In genomic region chr22:39955675-39956074, GRCh38 we compare ENCODE assay signal across 32 cellular contexts. TPM values are rescaled to one million over a fixed set of nuclear protein-coding genes. Genes with fewer than 3 reads are reported as not detected.
A peak's percentile ranks its signal among the peaks of the same experiment; 100 is the strongest.
DNase-seq lines count a peak whose midpoint lies in the region; ATAC-seq and TF ChIP-seq lines count a peak whose summit lies in the region.
"Had no signal": no experiment of that assay in that cellular context is flagged by ENCODE, and none has a peak within 500 bp of the region (broad histone marks: within the 10 kb centered on the region; RNA-seq: fewer than 3 reads in every experiment).

No MANE protein-coding gene starts in this region.

- H4K20me1 ChIP-seq in DND-41 (ENCODE audit: insufficient read depth, low read length), result no peaks in the 10 kb centered on the region

- H2AFZ ChIP-seq in DND-41 (ENCODE audit: low read depth, low read length), result no peak overlapping the region

- no peak for DNase-seq in CD4-positive, CD25-positive, alpha-beta regulatory T cell
- DNase-seq in DND-41 (no peak), NCI-H187 (lab: John Stamatoyannopoulos, UW) (no peak), KBM-7 (no peak), GM19240 (ENCODE audit: insufficient read length, low spot score) (no peak)
- DNase-seq in activated naive CD8-positive, alpha-beta T cell treated with anti-CD3 and anti-CD28 coated beads, Interleukin-2, amount 10 ng/mL, durations not matched to agents 7 days and 5 days, result no peak
- DNase-seq in naive thymus-derived CD4-positive, alpha-beta T cell, result no peak
- no peak for DNase-seq in stimulated activated CD4-positive, alpha-beta T cell treated with anti-CD3 and anti-CD28 coated beads, Interleukin-1b, Interleukin-23, amount 100 ng/mL, for 48 hours
- DNase-seq: activated CD4-positive, alpha-beta T cell treated with anti-CD3 and anti-CD28 coated beads for 4 hours; EL; hypothalamus; left lung; mesendoderm; naive B cell; NCI-H1048; NCI-H1694 treated with DMSO at 0.1 percent for 48 hours; NCI-H524 treated with DMSO at 0.1 percent for 48 hours; NK-92 treated with Interleukin-12 subunit alpha and Interleukin-12 subunit beta, amount 100 ng/mL, for 24 hours; PC-3; SK-N-SH; small intestine; stimulated activated CD4-positive, alpha-beta T cell treated with anti-CD3 and anti-CD28 coated beads, Interleukin-2, amount 100 ng/mL, for 24 hours; T-helper 17 cell had no signal

- peak overlapping the region in 3 of 4 donors; percentile 29 to 51 (median 33) for H3K4me3 Mint-ChIP-seq in CD4-positive, CD25-positive, alpha-beta regulatory T cell
- H3K4me3 Mint-ChIP-seq in activated naive CD8-positive, alpha-beta T cell treated with anti-CD3 and anti-CD28 coated beads, Interleukin-2, amount 10 ng/mL, durations not matched to agents 7 days and 5 days, result peak overlapping the region; percentile 14
- peak overlapping the region in 6 of 10 donors; percentile 6 to 80 (median 34) for H3K4me3 Mint-ChIP-seq in naive thymus-derived CD4-positive, alpha-beta T cell
- H3K4me3 Mint-ChIP-seq: activated T-helper 1 cell treated with anti-CD3 and anti-CD28 coated beads, Interleukin-12 subunit alpha, Interleukin-12 subunit beta, Interleukin-2, Interleukin-4 antibody, amounts not matched to agents 30 ng/mL and 10 ng/mL and 1 ng/mL, durations not matched to agents 14 hours and 24 hours and 36 hours; brain; T-helper 17 cell had no signal

- H3K79me2 ChIP-seq in DND-41 (ENCODE audit: insufficient read depth, low read length), result peaks cover 21% of the 10 kb centered on the region

- H3K9ac ChIP-seq in DND-41 (ENCODE audit: low read depth, low read length), result no peak overlapping the region; the same call in 1 of the 2 replicates
- H3K9ac ChIP-seq: BLaER1 treated with 17β-estradiol and CSF1 and Interleukin-3, amounts not matched to agents 10 nM and 100 nM; SK-N-SH had no signal

- ATAC-seq in CD4-positive, CD25-positive, alpha-beta regulatory T cell (ENCODE audit: low read depth in 2 of 2), result no peak
- no peak for ATAC-seq in DND-41 (ENCODE audit: insufficient read depth, low read depth)
- no peak for ATAC-seq in activated naive CD8-positive, alpha-beta T cell treated with anti-CD3 and anti-CD28 coated beads, Interleukin-2, amount 10 ng/mL, durations not matched to agents 7 days and 5 days (ENCODE audit: low read depth)
- no peak for ATAC-seq in naive thymus-derived CD4-positive, alpha-beta T cell
- ATAC-seq: left lung, PC-3, T-helper 17 cell had no signal

- H3K27me3 Mint-ChIP-seq in CD4-positive, CD25-positive, alpha-beta regulatory T cell, result no peaks in the 10 kb centered on the region
- no peaks in the 10 kb centered on the region for H3K27me3 Mint-ChIP-seq in activated naive CD8-positive, alpha-beta T cell treated with anti-CD3 and anti-CD28 coated beads, Interleukin-2, amount 10 ng/mL, durations not matched to agents 7 days and 5 days
- H3K27me3 Mint-ChIP-seq in naive thymus-derived CD4-positive, alpha-beta T cell, result no peaks in the 10 kb centered on the region
- H3K27me3 Mint-ChIP-seq: T-helper 17 cell had no signal

- H3K27me3 ChIP-seq in CD4-positive, CD25-positive, alpha-beta regulatory T cell (ENCODE audit: control insufficient read depth, insufficient read depth, low read length), result no peaks in the 10 kb centered on the region
- H3K27me3 ChIP-seq in DND-41 (ENCODE audit: insufficient read depth, low read length, poor library complexity), result no peaks in the 10 kb centered on the region
- H3K27me3 ChIP-seq in naive thymus-derived CD4-positive, alpha-beta T cell (ENCODE audit: control insufficient read depth in 2 of 2, insufficient read depth in 2 of 2, low read length in 2 of 2), result no peaks in the 10 kb centered on the region

- H3K4me1 ChIP-seq in CD4-positive, CD25-positive, alpha-beta regulatory T cell (ENCODE audit: control insufficient read depth, insufficient read depth, low read length, poor library complexity, severe bottlenecking), result peaks cover 74% of the 10 kb centered on the region
- H3K4me1 ChIP-seq in DND-41 (ENCODE audit: insufficient read depth, low read length), result peaks cover 56% of the 10 kb centered on the region
- peaks cover 59 to 83% of the 10 kb centered on the region in 2 donors for H3K4me1 ChIP-seq in naive thymus-derived CD4-positive, alpha-beta T cell (ENCODE audit: control insufficient read depth in 2 of 2, insufficient read depth in 2 of 2, low read length in 2 of 2)

- no peak overlapping the region for H3K4me3 ChIP-seq in CD4-positive, CD25-positive, alpha-beta regulatory T cell (ENCODE audit: low read depth, low read length)
- no peak overlapping the region for H3K4me3 ChIP-seq in DND-41 (ENCODE audit: low read depth in 1 of 2, low read length in 2 of 2)
- H3K4me3 ChIP-seq in naive thymus-derived CD4-positive, alpha-beta T cell (ENCODE audit: low read length), result no peak overlapping the region
- H3K4me3 ChIP-seq: BLaER1 treated with 17β-estradiol and CSF1 and Interleukin-3, amounts not matched to agents 10 nM and 100 nM; left lung had no signal

- peaks cover 50% of the 10 kb centered on the region for H3K36me3 ChIP-seq in CD4-positive, CD25-positive, alpha-beta regulatory T cell (ENCODE audit: control insufficient read depth, insufficient read depth, low read length)
- peaks cover 69% of the 10 kb centered on the region for H3K36me3 ChIP-seq in DND-41 (ENCODE audit: insufficient read depth, low read length)
- H3K36me3 ChIP-seq in naive thymus-derived CD4-positive, alpha-beta T cell (ENCODE audit: control insufficient read depth in 2 of 3, insufficient read depth in 3 of 3, low read length in 3 of 3), result peaks cover 16 to 55% (median 20%) of the 10 kb centered on the region in 3 experiments
- H3K36me3 ChIP-seq: BLaER1 treated with 17β-estradiol and CSF1 and Interleukin-3, amounts not matched to agents 10 nM and 100 nM; left lung had no signal

- TF ChIP-seq CTCF in DND-41 (IDR thresholded peaks at IDR 0.05; ENCODE audit: borderline replicate concordance, extremely low read depth, low read length, poor library complexity, severe bottlenecking), result no peak

- no peak overlapping the region for H3K4me2 ChIP-seq in DND-41 (ENCODE audit: insufficient read depth, low read length)
- H3K4me2 ChIP-seq: SK-N-SH had no signal

- H3K9me3 ChIP-seq in CD4-positive, CD25-positive, alpha-beta regulatory T cell (ENCODE audit: control insufficient read depth in 2 of 2, low read length in 2 of 2), result no peaks in the 10 kb centered on the region
- no peaks in the 10 kb centered on the region for H3K9me3 ChIP-seq in DND-41 (ENCODE audit: insufficient read depth, low read length, severe bottlenecking)
- no peaks in the 10 kb centered on the region for H3K9me3 ChIP-seq in naive thymus-derived CD4-positive, alpha-beta T cell (ENCODE audit: control insufficient read depth in 2 of 3, low read length in 3 of 3)
- H3K9me3 ChIP-seq: BLaER1 treated with 17β-estradiol and CSF1 and Interleukin-3, amounts not matched to agents 10 nM and 100 nM; left lung; SK-N-SH had no signal

- peaks cover 0 to 1% (median 0%) of the 10 kb centered on the region in 7 donors for H3K9me3 Mint-ChIP-seq in CD4-positive, CD25-positive, alpha-beta regulatory T cell
- H3K9me3 Mint-ChIP-seq in activated naive CD8-positive, alpha-beta T cell treated with anti-CD3 and anti-CD28 coated beads, Interleukin-2, amount 10 ng/mL, durations not matched to agents 7 days and 5 days, result no peaks in the 10 kb centered on the region
- H3K9me3 Mint-ChIP-seq in naive thymus-derived CD4-positive, alpha-beta T cell, result no peaks in the 10 kb centered on the region
- H3K9me3 Mint-ChIP-seq: activated T-helper 1 cell treated with anti-CD3 and anti-CD28 coated beads, Interleukin-12 subunit alpha, Interleukin-12 subunit beta, Interleukin-2, Interleukin-4 antibody, amounts not matched to agents 30 ng/mL and 10 ng/mL and 1 ng/mL, durations not matched to agents 14 hours and 24 hours and 36 hours; naive B cell had no signal

- peaks cover 71% of the 10 kb centered on the region for H3K36me3 Mint-ChIP-seq in CD4-positive, CD25-positive, alpha-beta regulatory T cell
- H3K36me3 Mint-ChIP-seq in activated naive CD8-positive, alpha-beta T cell treated with anti-CD3 and anti-CD28 coated beads, Interleukin-2, amount 10 ng/mL, durations not matched to agents 7 days and 5 days, result peaks cover 77% of the 10 kb centered on the region
- H3K36me3 Mint-ChIP-seq in naive thymus-derived CD4-positive, alpha-beta T cell, result peaks cover 37 to 70% (median 52%) of the 10 kb centered on the region in 5 donors
- H3K36me3 Mint-ChIP-seq: brain had no signal

- H3K27ac Mint-ChIP-seq in CD4-positive, CD25-positive, alpha-beta regulatory T cell, result peak overlapping the region; percentile 73 to 82 (median 74)
- H3K27ac Mint-ChIP-seq in activated naive CD8-positive, alpha-beta T cell treated with anti-CD3 and anti-CD28 coated beads, Interleukin-2, amount 10 ng/mL, durations not matched to agents 7 days and 5 days, result no peak overlapping the region
- peak overlapping the region in 7 of 9 donors; percentile 21 to 98 (median 88) for H3K27ac Mint-ChIP-seq in naive thymus-derived CD4-positive, alpha-beta T cell
- H3K27ac Mint-ChIP-seq: activated T-helper 1 cell treated with anti-CD3 and anti-CD28 coated beads, Interleukin-12 subunit alpha, Interleukin-12 subunit beta, Interleukin-2, Interleukin-4 antibody, amounts not matched to agents 30 ng/mL and 10 ng/mL and 1 ng/mL, durations not matched to agents 14 hours and 24 hours and 36 hours; T-helper 17 cell had no signal

- intact Hi-C loops in naive thymus-derived CD4-positive, alpha-beta T cell (cut with micrococcal nuclease), result no loop called here

- H3K27ac ChIP-seq in CD4-positive, CD25-positive, alpha-beta regulatory T cell (ENCODE audit: insufficient read depth, low read length, poor library complexity, severe bottlenecking), result peak overlapping the region; percentile 17
- H3K27ac ChIP-seq in DND-41 (ENCODE audit: low read length), result peak overlapping the region; percentile 51
- peak overlapping the region; percentile 17 for H3K27ac ChIP-seq in naive thymus-derived CD4-positive, alpha-beta T cell (ENCODE audit: low read depth, low read length)
- H3K27ac ChIP-seq: BLaER1 treated with 17β-estradiol and CSF1 and Interleukin-3, amounts not matched to agents 10 nM and 100 nM; left lung had no signal

- POLR2A ChIA-PET in activated naive CD8-positive, alpha-beta T cell treated with anti-CD3 and anti-CD28 coated beads, Interleukin-2, amount 10 ng/mL, durations not matched to agents 7 days and 5 days (lab: Charles Lee), result interaction anchor here (0.7 to 0.8 kb wide), 2 partner anchors 12 to 636 kb away, joined by 3 read pairs; partner anchors contain the start of gene RPL3
- POLR2A ChIA-PET in naive thymus-derived CD4-positive, alpha-beta T cell (lab: Charles Lee), result interaction anchor here (0.6 kb wide), 1 partner anchor 179 kb away, joined by 3 read pairs; no protein-coding TSS in a partner anchor

- in situ Hi-C loops in KBM-7 (cut with MboI; ENCODE audit: low pct_unique_long_range_greater_than_20kb, low sequenced_read_pairs), result no loop called here

- peaks cover 28 to 90% (median 70%) of the 10 kb centered on the region in 4 donors for H3K4me1 Mint-ChIP-seq in CD4-positive, CD25-positive, alpha-beta regulatory T cell
- H3K4me1 Mint-ChIP-seq in activated naive CD8-positive, alpha-beta T cell treated with anti-CD3 and anti-CD28 coated beads, Interleukin-2, amount 10 ng/mL, durations not matched to agents 7 days and 5 days, result peaks cover 89% of the 10 kb centered on the region
- peaks cover 68 to 97% (median 89%) of the 10 kb centered on the region in 7 donors for H3K4me1 Mint-ChIP-seq in naive thymus-derived CD4-positive, alpha-beta T cell

- CTCF ChIA-PET in naive thymus-derived CD4-positive, alpha-beta T cell (lab: Charles Lee), result interaction anchor here (0.6 to 1.2 kb wide), 2 partner anchors 69 to 71 kb away, joined by 3 to 7 read pairs; no protein-coding TSS in a partner anchor

RNA-seq across cellular contexts. Expression of gene TMA7B, which starts 4.5 kb away (rescaled TPM):
- total RNA-seq in CD4-positive, CD25-positive, alpha-beta regulatory T cell, result 13.0 TPM
- 1 to 10 TPM in 3 of 4 donors, under 1 TPM in 1; 0.91 to 1.8 (median 1.5) TPM for polyA plus RNA-seq in CD4-positive, CD25-positive, alpha-beta regulatory T cell
- 1 to 10 TPM; 8.5 to 9.1 TPM for total RNA-seq in activated naive CD8-positive, alpha-beta T cell treated with anti-CD3 and anti-CD28 coated beads, Interleukin-2, amount 10 ng/mL, durations not matched to agents 7 days and 5 days
- 10 to 100 TPM in 2 of 5 experiments, 1 to 10 TPM in 3; 6.4 to 12.8 (median 9.5) TPM for total RNA-seq in naive thymus-derived CD4-positive, alpha-beta T cell
- polyA plus RNA-seq in naive thymus-derived CD4-positive, alpha-beta T cell, result 1 to 10 TPM; 2.6 to 3.3 TPM
- total RNA-seq: chondrocyte, H1, osteocyte, PC-3, renal cortical epithelial cell had no signal
- polyA plus RNA-seq: AG04450, H1, SK-N-SH, urinary bladder had no signal

RNA-seq across cellular contexts. Expression of gene FAM83F, which starts 39.1 kb away (rescaled TPM):
- total RNA-seq in CD4-positive, CD25-positive, alpha-beta regulatory T cell, result 3.2 TPM
- under 1 TPM in 3 of 4 donors, not detected in 1; 0.01 to 0.05 (median 0.03) TPM for polyA plus RNA-seq in CD4-positive, CD25-positive, alpha-beta regulatory T cell
- total RNA-seq in activated naive CD8-positive, alpha-beta T cell treated with anti-CD3 and anti-CD28 coated beads, Interleukin-2, amount 10 ng/mL, durations not matched to agents 7 days and 5 days, result under 1 TPM; 0.20 to 0.30 TPM
- total RNA-seq in naive thymus-derived CD4-positive, alpha-beta T cell, result 10 to 100 TPM in 1 of 5 experiments, 1 to 10 TPM in 1, under 1 TPM in 3; 0.11 to 10.6 (median 0.51) TPM
- under 1 TPM in 1 of 2 donors, not detected in 1; 0.20 TPM for polyA plus RNA-seq in naive thymus-derived CD4-positive, alpha-beta T cell
- total RNA-seq: osteocyte had no signal
- polyA plus RNA-seq: AG04450, SK-N-SH had no signal

RNA-seq across cellular contexts. Expression of gene GRAP2, which starts 54.8 kb away (rescaled TPM):
- total RNA-seq in CD4-positive, CD25-positive, alpha-beta regulatory T cell, result 160 TPM
- 10 to 100 TPM; 48.9 to 79.2 (median 52.2) TPM for polyA plus RNA-seq in CD4-positive, CD25-positive, alpha-beta regulatory T cell
- 100 to 1,000 TPM; 263 to 266 TPM for total RNA-seq in activated naive CD8-positive, alpha-beta T cell treated with anti-CD3 and anti-CD28 coated beads, Interleukin-2, amount 10 ng/mL, durations not matched to agents 7 days and 5 days
- 100 to 1,000 TPM; 108 to 156 (median 145) TPM for total RNA-seq in naive thymus-derived CD4-positive, alpha-beta T cell
- polyA plus RNA-seq in naive thymus-derived CD4-positive, alpha-beta T cell, result 100 to 1,000 TPM in 1 of 2 donors, 10 to 100 TPM in 1; 55.2 to 109 TPM
- total RNA-seq: chondrocyte, H1, osteocyte, PC-3, renal cortical epithelial cell had no signal
- polyA plus RNA-seq: AG04450 had no signal
